In the genomic region with DNA sequence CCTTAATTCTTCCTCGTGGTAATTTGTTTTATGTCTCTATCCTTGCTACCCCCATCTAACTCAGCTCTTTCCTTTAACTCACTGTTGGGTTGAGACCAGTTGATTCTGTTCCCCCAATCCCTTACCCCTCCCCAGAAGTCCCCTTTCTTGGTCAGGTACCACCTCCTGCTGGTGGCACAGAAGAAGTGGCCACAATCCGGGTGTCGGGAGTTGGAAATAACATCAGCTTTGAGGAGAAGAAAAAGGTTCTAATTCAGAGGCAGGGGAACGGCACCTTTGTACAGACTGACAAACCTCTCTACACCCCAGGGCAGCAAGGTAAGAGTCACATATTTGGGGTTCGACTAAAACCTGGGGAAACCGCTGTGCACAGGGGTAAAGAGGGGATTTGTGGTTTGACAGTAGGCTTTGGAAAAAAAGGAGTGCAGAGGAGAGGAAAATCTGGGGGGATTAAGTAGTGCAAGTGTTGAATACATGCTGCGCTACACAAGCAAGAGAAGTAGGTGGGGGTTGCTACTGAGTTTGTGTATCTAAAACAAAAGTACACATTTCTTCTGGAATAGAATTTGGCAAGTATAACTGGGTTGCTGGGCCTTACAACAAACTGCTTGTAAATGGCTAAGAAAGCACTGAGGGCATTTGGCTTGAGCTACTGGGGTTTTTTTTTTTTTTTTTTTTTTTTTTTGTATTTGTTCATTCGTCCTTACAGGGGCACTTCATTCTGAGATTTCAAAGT, we compare ENCODE assay signal across 9 cellular contexts. TPM values are rescaled to one million over a fixed set of nuclear protein-coding genes. Genes with fewer than 3 reads are reported as not detected.
DNase-seq lines count a peak whose midpoint lies in the region; ATAC-seq, FAIRE-seq and TF ChIP-seq lines count a peak whose summit lies in the region.
"Had no signal": no experiment of that assay in that cellular context is flagged by ENCODE, and none has a peak within 500 bp of the region (broad histone marks: within the 10 kb centered on the region; RNA-seq: fewer than 3 reads in every experiment).

No MANE protein-coding gene starts in this region.

- BruUV-seq in HepG2 (replicated peaks; lab: Mats Ljungman, UMichigan), result no TSS peak

- no peaks in the 10 kb centered on the region for H3K9me3 ChIP-seq in HepG2 (ENCODE audit: low read length)

- H3K4me1 Mint-ChIP-seq in activated T-helper 17 cell treated with anti-CD3 and anti-CD28 coated beads, Interleukin-2, amount 50 U/mL, for 72 hours, result peaks cover 6% of the 10 kb centered on the region

- TF ChIP-seq EP300 in HepG2 (IDR thresholded peaks at IDR 0.05; ENCODE audit: low read depth in 2 of 2, low read length in 2 of 2) (no peak), HepG2 (CRISPR knock-in tag; IDR thresholded peaks at IDR 0.05; ENCODE audit: borderline replicate concordance) (no peak)

- no peak overlapping the region for H3K4me3 ChIP-seq in AG04449 (ENCODE audit: low read depth, low read length)
- no peak overlapping the region for H3K4me3 ChIP-seq in HepG2 (replicated peaks in 1 of 3; ENCODE audit: insufficient read depth in 1 of 3, low read depth in 2 of 3, low read length in 3 of 3)

- TF ChIP-seq POLR2A in HepG2 (IDR thresholded peaks at IDR 0.05; ENCODE audit: insufficient read depth in 1 of 2, low read depth in 2 of 2, low read length in 2 of 2), result no peak

- 11% methylated on average over 8 of the region's 8 CpGs for WGBS in HepG2 (ENCODE audit: low lambda C conversion rate)

- H3K4me3 Mint-ChIP-seq in activated T-helper 17 cell treated with anti-CD3 and anti-CD28 coated beads, Interleukin-2, amount 50 U/mL, for 72 hours, result no peak overlapping the region

- H3K27ac Mint-ChIP-seq in activated T-helper 17 cell treated with anti-CD3 and anti-CD28 coated beads, Interleukin-2, amount 50 U/mL, for 72 hours, result no peak overlapping the region

- H3K4me2 ChIP-seq in HepG2 (ENCODE audit: low read depth, low read length), result no peak overlapping the region

- CTCF ChIA-PET in AG04449 (lab: Yijun Ruan, JAX) (interaction anchor here (0.7 to 2.1 kb wide), 10 partner anchors 14 to 280 kb away, joined by 3 to 7 read pairs (median 4); no protein-coding TSS in a partner anchor), HepG2 (lab: Yijun Ruan, JAX; ENCODE audit: low intra/inter-chr PET ratio, low total read pairs) (no interaction called here)

- peaks cover 19% of the 10 kb centered on the region for H3K27me3 Mint-ChIP-seq in activated T-helper 17 cell treated with anti-CD3 and anti-CD28 coated beads, Interleukin-2, amount 50 U/mL, for 72 hours

- in situ Hi-C loops in HepG2 (cut with HindIII; ENCODE audit: extremely low pct_ligation_motif_present, low pct_unique_long_range_greater_than_20kb), result no loop called here

- H3K9ac ChIP-seq in HepG2 (ENCODE audit: insufficient read depth, low read depth, low read length), result no peak overlapping the region

- H3K27ac ChIP-seq in caudate nucleus (ENCODE audit: low read depth, low read length), result peak overlapping the region; percentile 89
- no peak overlapping the region for H3K27ac ChIP-seq in HepG2 (ENCODE audit: extremely low read length, insufficient read depth, low read length)

- no peaks in the 10 kb centered on the region for H3K9me3 Mint-ChIP-seq in activated T-helper 17 cell treated with anti-CD3 and anti-CD28 coated beads, Interleukin-2, amount 50 U/mL, for 72 hours

- H4K20me1 ChIP-seq in HepG2 (ENCODE audit: insufficient read depth, low read length), result no peaks in the 10 kb centered on the region

- H3K27me3 ChIP-seq in HepG2 (ENCODE audit: control insufficient read depth in 1 of 2, insufficient read depth in 2 of 2, low read length in 2 of 2), result peaks cover 0 to 2% of the 10 kb centered on the region in 2 experiments; a peak in 3 of 5 replicates

- H2AFZ ChIP-seq in HepG2 (ENCODE audit: low read length), result no peak overlapping the region

- intact Hi-C loops in HepG2 (cut with micrococcal nuclease; ENCODE audit: unreplicated experiment), result loop anchor here (2.0 kb wide), 1 partner anchor 141 kb away; no protein-coding TSS in a partner anchor

- DNase-seq in AG04449 (ENCODE audit: low read depth, low spot score) (no peak), HK-2 (ENCODE audit: unreplicated experiment) (peak; percentile 3), caudate nucleus (lab: John Stamatoyannopoulos, UW) (peak in 16 of 61 donors; percentile 4 to 47 (median 20)), HepG2 (ENCODE audit: low spot score) (no peak), NCI-H345 (lab: John Stamatoyannopoulos, UW) (no peak)
- no peak for DNase-seq in activated CD4-positive, CD25-positive, alpha-beta regulatory T cell (lab: John Stamatoyannopoulos, UW)

- FAIRE-seq in HepG2 (lab: Jason Lieb, UNC), result no peak

- POLR2A ChIA-PET in AG04449 (lab: Yijun Ruan, JAX) (no interaction called here), HepG2 (lab: Yijun Ruan, JAX) (no interaction called here)

- no peaks in the 10 kb centered on the region for H3K4me1 ChIP-seq in HepG2 (ENCODE audit: insufficient read depth, low read length)

- H3K36me3 ChIP-seq in HepG2 (replicated peaks in 1 of 2; ENCODE audit: control insufficient read depth in 1 of 2, insufficient read depth in 2 of 2, low read length in 2 of 2), result no peaks in the 10 kb centered on the region

- no peaks in the 10 kb centered on the region for H3K79me2 ChIP-seq in HepG2 (ENCODE audit: insufficient read depth, low read length)

- no peaks in the 10 kb centered on the region for H3K36me3 Mint-ChIP-seq in activated T-helper 17 cell treated with anti-CD3 and anti-CD28 coated beads, Interleukin-2, amount 50 U/mL, for 72 hours (ENCODE audit: low read depth)

- peak; percentile 48 for TF ChIP-seq CTCF in AG04449 (IDR thresholded peaks at IDR 0.05; ENCODE audit: insufficient read depth, low read length, missing control alignments)
- peak; percentile 51 for TF ChIP-seq CTCF in HepG2 (CRISPR knock-in tag; IDR thresholded peaks at IDR 0.05)

- ATAC-seq in HepG2 (peak; percentile 41; the same call in 2 of the 3 replicates), HG03039 (IDR thresholded peaks at IDR 0.05; ENCODE audit: unreplicated experiment) (no peak)
- ATAC-seq in activated T-helper 17 cell treated with anti-CD3 and anti-CD28 coated beads, Interleukin-2, amount 50 U/mL, for 72 hours (replicated peaks), result no peak

- 0 out of 2 replicates have a peak, but pooled peaks have one; percentile 11 for TF ChIP-seq RAD21 in HepG2 (CRISPR knock-in tag; IDR thresholded peaks at IDR 0.05)

TF ChIP-seq in HepG2, 621 proteins besides CTCF, POLR2A, EP300 and RAD21 (continues in another document):
- no peak for TF ChIP-seq ZNF678 (CRISPR knock-in tag; IDR thresholded peaks at IDR 0.05)
- TF ChIP-seq, protein P1, sequence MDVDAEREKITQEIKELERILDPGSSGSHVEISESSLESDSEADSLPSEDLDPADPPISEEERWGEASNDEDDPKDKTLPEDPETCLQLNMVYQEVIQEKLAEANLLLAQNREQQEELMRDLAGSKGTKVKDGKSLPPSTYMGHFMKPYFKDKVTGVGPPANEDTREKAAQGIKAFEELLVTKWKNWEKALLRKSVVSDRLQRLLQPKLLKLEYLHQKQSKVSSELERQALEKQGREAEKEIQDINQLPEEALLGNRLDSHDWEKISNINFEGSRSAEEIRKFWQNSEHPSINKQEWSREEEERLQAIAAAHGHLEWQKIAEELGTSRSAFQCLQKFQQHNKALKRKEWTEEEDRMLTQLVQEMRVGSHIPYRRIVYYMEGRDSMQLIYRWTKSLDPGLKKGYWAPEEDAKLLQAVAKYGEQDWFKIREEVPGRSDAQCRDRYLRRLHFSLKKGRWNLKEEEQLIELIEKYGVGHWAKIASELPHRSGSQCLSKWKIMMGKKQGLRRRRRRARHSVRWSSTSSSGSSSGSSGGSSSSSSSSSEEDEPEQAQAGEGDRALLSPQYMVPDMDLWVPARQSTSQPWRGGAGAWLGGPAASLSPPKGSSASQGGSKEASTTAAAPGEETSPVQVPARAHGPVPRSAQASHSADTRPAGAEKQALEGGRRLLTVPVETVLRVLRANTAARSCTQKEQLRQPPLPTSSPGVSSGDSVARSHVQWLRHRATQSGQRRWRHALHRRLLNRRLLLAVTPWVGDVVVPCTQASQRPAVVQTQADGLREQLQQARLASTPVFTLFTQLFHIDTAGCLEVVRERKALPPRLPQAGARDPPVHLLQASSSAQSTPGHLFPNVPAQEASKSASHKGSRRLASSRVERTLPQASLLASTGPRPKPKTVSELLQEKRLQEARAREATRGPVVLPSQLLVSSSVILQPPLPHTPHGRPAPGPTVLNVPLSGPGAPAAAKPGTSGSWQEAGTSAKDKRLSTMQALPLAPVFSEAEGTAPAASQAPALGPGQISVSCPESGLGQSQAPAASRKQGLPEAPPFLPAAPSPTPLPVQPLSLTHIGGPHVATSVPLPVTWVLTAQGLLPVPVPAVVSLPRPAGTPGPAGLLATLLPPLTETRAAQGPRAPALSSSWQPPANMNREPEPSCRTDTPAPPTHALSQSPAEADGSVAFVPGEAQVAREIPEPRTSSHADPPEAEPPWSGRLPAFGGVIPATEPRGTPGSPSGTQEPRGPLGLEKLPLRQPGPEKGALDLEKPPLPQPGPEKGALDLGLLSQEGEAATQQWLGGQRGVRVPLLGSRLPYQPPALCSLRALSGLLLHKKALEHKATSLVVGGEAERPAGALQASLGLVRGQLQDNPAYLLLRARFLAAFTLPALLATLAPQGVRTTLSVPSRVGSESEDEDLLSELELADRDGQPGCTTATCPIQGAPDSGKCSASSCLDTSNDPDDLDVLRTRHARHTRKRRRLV (CRISPR knock-in tag; IDR thresholded peaks at IDR 0.05), result no peak

RNA-seq across cellular contexts. Expression of gene A2ML1, which starts 1.3 kb away (rescaled TPM):
- total RNA-seq in HepG2 (2016; rRNA removed; fragmentation: Illumina TruSeq; extraction: Trizol), result not detected in 2 replicates
- total RNA-seq in HepG2 (2016; cell fraction: cytosol; rRNA removed; fragmentation: Illumina TruSeq; extraction: Trizol; ENCODE audit: low read depth), result not detected in 2 replicates
- total RNA-seq in HepG2 (2016; cell fraction: insoluble cytoplasmic fraction; rRNA removed; fragmentation: Illumina TruSeq; extraction: Trizol), result not detected in 2 replicates
- total RNA-seq in HepG2 (2016; cell fraction: membrane; rRNA removed; fragmentation: Illumina TruSeq; extraction: Trizol), result not detected in 2 replicates
- total RNA-seq in HepG2 (2016; cell fraction: nucleus; rRNA removed; fragmentation: Illumina TruSeq; extraction: Trizol), result not detected in 2 replicates
- polyA plus RNA-seq in HepG2 (2011; rRNA removed), result not detected in 2 replicates
- not detected in 2 replicates for polyA plus RNA-seq in HepG2 (2011; cell fraction: cytosol; rRNA removed)
- polyA plus RNA-seq in HepG2 (2011; cell fraction: nucleus; rRNA removed), result not detected in 2 replicates
- polyA plus RNA-seq in HepG2 (2012), result not detected in 2 replicates
- polyA plus RNA-seq in HepG2 (2016; cell fraction: cytosol; fragmentation: Illumina TruSeq; extraction: Trizol; ENCODE audit: low read depth), result not detected in 2 replicates
- not detected in 2 replicates for polyA plus RNA-seq in HepG2 (2016; cell fraction: insoluble cytoplasmic fraction; fragmentation: Illumina TruSeq; extraction: Trizol; ENCODE audit: low read depth)
- not detected in 2 replicates for polyA plus RNA-seq in HepG2 (2016; cell fraction: membrane; fragmentation: Illumina TruSeq; extraction: Trizol; ENCODE audit: low read depth)
- polyA plus RNA-seq in HepG2 (2016; cell fraction: nucleus; fragmentation: Illumina TruSeq; extraction: Trizol; ENCODE audit: insufficient read depth, low read depth), result not detected in 2 replicates
- 0.09 TPM in 1 of 2 replicates, not detected in the other for polyA minus RNA-seq in HepG2 (2011; rRNA and poly(A)+ RNA removed; ENCODE audit: low replicate concordance)
- polyA minus RNA-seq in HepG2 (2011; cell fraction: cytosol; rRNA and poly(A)+ RNA removed), result not detected in 2 replicates
- not detected in 2 replicates for polyA minus RNA-seq in HepG2 (2011; cell fraction: nucleus; rRNA and poly(A)+ RNA removed)
- total RNA-seq in activated T-helper 17 cell treated with anti-CD3 and anti-CD28 coated beads, Interleukin-2, amount 50 U/mL, for 72 hours, result not detected
- total RNA-seq: activated CD8-positive, alpha-beta memory T cell treated with anti-CD3 and anti-CD28 coated beads for 36 hours had no signal
